ENCODE assay signal across 8 cellular contexts in genomic region chr19:50333737-50334617, GRCh38. TPM values are rescaled to one million over a fixed set of nuclear protein-coding genes. Genes with fewer than 3 reads are reported as not detected.
DNase-seq lines count a peak whose midpoint lies in the region; ATAC-seq and TF ChIP-seq lines count a peak whose summit lies in the region.

No MANE protein-coding gene starts in this region.

- H3K36me3 Mint-ChIP-seq in activated naive CD4-positive, alpha-beta T cell treated with anti-CD3 and anti-CD28 coated beads, Interleukin-2, amount 50 U/mL, for 72 hours: peaks cover 25 to 61% of the 10 kb centered on the region in 2 donors

- peaks cover 62% of the 10 kb centered on the region for H3K27me3 ChIP-seq in left ventricle myocardium inferior (ENCODE audit: low read depth)

- peak; percentile 24 for ATAC-seq in GM18870 (IDR thresholded peaks at IDR 0.05; ENCODE audit: unreplicated experiment)
- ATAC-seq in HG03342 (IDR thresholded peaks at IDR 0.05; ENCODE audit: unreplicated experiment): peak; percentile 12
- ATAC-seq in activated naive CD4-positive, alpha-beta T cell treated with anti-CD3 and anti-CD28 coated beads, Interleukin-2, amount 50 U/mL, for 72 hours: peak; percentile 5 to 27

- TF ChIP-seq CTCF in left ventricle myocardium inferior (IDR thresholded peaks at IDR 0.05; ENCODE audit: borderline replicate concordance) (no peak), retinal pigment epithelial cell (conservative IDR thresholded peaks at IDR 0.05; ENCODE audit: low read depth, low read length) (no peak)

- H3K36me3 ChIP-seq in left ventricle myocardium inferior: no peaks in the 10 kb centered on the region

- H3K4me3 ChIP-seq in left ventricle myocardium inferior: peak overlapping the region; percentile 69
- H3K4me3 ChIP-seq in retinal pigment epithelial cell (ENCODE audit: low read length): peak overlapping the region; percentile 65

- no peaks in the 10 kb centered on the region for H3K9me3 ChIP-seq in left ventricle myocardium inferior (replicated peaks)

- peaks cover 8 to 9% of the 10 kb centered on the region in 2 donors for H3K9me3 Mint-ChIP-seq in activated naive CD4-positive, alpha-beta T cell treated with anti-CD3 and anti-CD28 coated beads, Interleukin-2, amount 50 U/mL, for 72 hours

- peak overlapping the region; percentile 88 to 99 for H3K27ac Mint-ChIP-seq in activated naive CD4-positive, alpha-beta T cell treated with anti-CD3 and anti-CD28 coated beads, Interleukin-2, amount 50 U/mL, for 72 hours

- intact Hi-C loops in left ventricle myocardium inferior (cut with micrococcal nuclease): no loop called here

- H3K27ac ChIP-seq in left ventricle myocardium inferior (replicated peaks): peak overlapping the region; percentile 78

- DNase-seq in AG08396 (ENCODE audit: low spot score): peak; percentile 92
- peak; percentile 81 for DNase-seq in SHP77 treated with DMSO at 0.1 percent for 48 hours (lab: John Stamatoyannopoulos, UW)
- peak; percentile 86 to 90 for DNase-seq in activated naive CD4-positive, alpha-beta T cell treated with anti-CD3 and anti-CD28 coated beads, Interleukin-2, amount 50 U/mL, for 72 hours (ENCODE audit: low spot score in 2 of 2)
- peak; percentile 77 for DNase-seq in left ventricle myocardium inferior
- DNase-seq in retinal pigment epithelial cell (ENCODE audit: low read depth): no peak
- DNase-seq in AML-193 (lab: John Stamatoyannopoulos, UW): no peak

- peaks cover 38% of the 10 kb centered on the region for H3K4me1 ChIP-seq in left ventricle myocardium inferior

RNA-seq across cellular contexts. Expression of gene KCNC3, which starts 4.8 kb away (rescaled TPM):
- 10 to 100 TPM in 1 of 2 donors, 1 to 10 TPM in 1; 5.1 to 24.1 TPM for total RNA-seq in activated naive CD4-positive, alpha-beta T cell treated with anti-CD3 and anti-CD28 coated beads, Interleukin-2, amount 50 U/mL, for 72 hours
- total RNA-seq in left ventricle myocardium inferior: 2.6 TPM

RNA-seq across cellular contexts. Expression of gene NAPSA, which starts 31.5 kb away (rescaled TPM):
- 100 to 1,000 TPM in 1 of 2 donors, 10 to 100 TPM in 1; 90.8 to 166 TPM for total RNA-seq in activated naive CD4-positive, alpha-beta T cell treated with anti-CD3 and anti-CD28 coated beads, Interleukin-2, amount 50 U/mL, for 72 hours
- 0.05 TPM for total RNA-seq in left ventricle myocardium inferior

RNA-seq across cellular contexts. Expression of gene NR1H2, which starts 42.3 kb away (rescaled TPM):
- total RNA-seq in activated naive CD4-positive, alpha-beta T cell treated with anti-CD3 and anti-CD28 coated beads, Interleukin-2, amount 50 U/mL, for 72 hours: 10 to 100 TPM; 51.1 to 61.2 TPM
- total RNA-seq in left ventricle myocardium inferior: 71.6 TPM

RNA-seq across cellular contexts. Expression of gene POLD1, which starts 50.2 kb away (rescaled TPM):
- total RNA-seq in activated naive CD4-positive, alpha-beta T cell treated with anti-CD3 and anti-CD28 coated beads, Interleukin-2, amount 50 U/mL, for 72 hours: 100 to 1,000 TPM; 183 to 254 TPM
- 10.8 TPM for total RNA-seq in left ventricle myocardium inferior

Comparison
In these comparisons a context has a peak if more than half of its experiments do, and no peak if none do; other contexts are left out.
1. DNase-seq: peak in AG08396 (single experiment), SHP77 treated with DMSO at 0.1 percent for 48 hours (single experiment), activated naive CD4-positive, alpha-beta T cell treated with anti-CD3 and anti-CD28 coated beads, Interleukin-2, amount 50 U/mL, for 72 hours (2 of 2) and left ventricle myocardium inferior (single experiment); none in retinal pigment epithelial cell (single experiment) and AML-193 (0 of 2).
2. RNA of gene NAPSA, which starts 31.5 kb away (total RNA-seq): 90.8 to 166 TPM in activated naive CD4-positive, alpha-beta T cell treated with anti-CD3 and anti-CD28 coated beads, Interleukin-2, amount 50 U/mL, for 72 hours; 0.05 TPM in left ventricle myocardium inferior (single experiment); every median in the first group is over 10 times any median in the second.
3. Peak in every context shown above with its lines, with median percentiles within 50 percentile points of each other: ATAC-seq.